Comparison of ENCODE assay signal across 9 cellular contexts in the genomic region with DNA sequence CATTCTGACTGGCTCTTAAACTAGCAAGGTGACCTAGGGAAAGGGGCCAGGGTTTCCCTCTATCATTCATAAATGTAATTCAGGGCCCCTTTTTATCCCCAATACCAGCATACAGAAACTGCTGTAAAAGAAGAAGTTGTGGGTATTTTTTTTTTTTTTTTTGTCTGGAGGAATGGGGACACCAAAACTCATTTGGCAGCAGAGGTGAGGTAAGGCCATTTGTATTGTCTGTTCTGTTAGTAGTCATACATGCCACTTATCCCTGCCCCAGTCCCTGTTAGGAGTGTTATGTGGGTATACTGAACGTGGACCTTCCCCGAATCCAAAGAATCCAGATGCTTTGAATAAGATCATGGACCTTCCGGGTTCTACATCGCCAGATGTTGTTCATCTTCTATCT. TPM values are rescaled to one million over a fixed set of nuclear protein-coding genes. Genes with fewer than 3 reads are reported as not detected.
A peak's percentile ranks its signal among the peaks of the same experiment; 100 is the strongest.
DNase-seq lines count a peak whose midpoint lies in the region; ATAC-seq, FAIRE-seq and TF ChIP-seq lines count a peak whose summit lies in the region.
"Had no signal": no experiment of that assay in that cellular context is flagged by ENCODE, and none has a peak within 500 bp of the region (broad histone marks: within the 10 kb centered on the region; RNA-seq: fewer than 3 reads in every experiment).

No MANE protein-coding gene starts in this region.

- no peaks in the 10 kb centered on the region for H3K9me2 ChIP-seq in PC-3 (replicated peaks; ENCODE audit: low read length)

- H3K27ac ChIP-seq in PC-3 (ENCODE audit: low read length) (no peak overlapping the region), epithelial cell of prostate (peak overlapping the region; percentile 95), rectal smooth muscle tissue (ENCODE audit: low read depth, low read length) (peak overlapping the region; percentile 95)

- H3K9ac ChIP-seq in PC-3 (ENCODE audit: low read length) = peak overlapping the region; percentile 100
- H3K9ac ChIP-seq in rectal smooth muscle tissue (ENCODE audit: low read length) = no peak overlapping the region

- intact Hi-C loops in PC-3 (cut with micrococcal nuclease) = no loop called here

- H4K20me1 ChIP-seq in PC-3 (ENCODE audit: low read length) = peaks cover 38% of the 10 kb centered on the region

- H3K4me1 ChIP-seq in PC-3 (ENCODE audit: insufficient read depth, low read length) (peaks cover 44% of the 10 kb centered on the region), rectal smooth muscle tissue (ENCODE audit: control insufficient read depth, insufficient read depth, low read length) (peaks cover 40% of the 10 kb centered on the region)

- DNase-seq in GM12891 (ENCODE audit: insufficient read length, low spot score) (no peak), PC-3 (no peak), epithelial cell of prostate (ENCODE audit: low read depth, low spot score) (no peak), RCC 7860 (ENCODE audit: low spot score) (no peak)
- DNase-seq in stimulated activated CD4-positive, alpha-beta T cell treated with anti-CD3 and anti-CD28 coated beads, Interleukin-1b, Interleukin-23, amount 100 ng/mL, for 48 hours = no peak
- DNase-seq: activated gamma-delta T cell had no signal

- TF ChIP-seq CTCF in PC-3 (conservative IDR thresholded peaks at IDR 0.05; ENCODE audit: low read depth, low read length) = no peak

- H3K4me2 ChIP-seq in PC-3 (ENCODE audit: low read length) = peak overlapping the region; percentile 100

- peaks cover 92% of the 10 kb centered on the region for H3K79me2 ChIP-seq in PC-3 (ENCODE audit: low read length)

- no peaks in the 10 kb centered on the region for H3K9me3 ChIP-seq in PC-3 (ENCODE audit: low read length)

- H3F3A ChIP-seq in PC-3 (ENCODE audit: low read length, unreplicated experiment) = no peaks in the 10 kb centered on the region

- CTCF ChIA-PET in PC-3 (lab: Charles Lee) = no interaction called here

- FAIRE-seq in GM12891 (lab: Jason Lieb, UNC) (no peak), RCC 7860 (lab: Jason Lieb, UNC) (no peak)

- POLR2A ChIA-PET in PC-3 (lab: Charles Lee; ENCODE audit: unreplicated experiment) = no interaction called here

- TF ChIP-seq POLR2A in GM12891 (IDR thresholded peaks at IDR 0.05; ENCODE audit: low read depth, low read length) = no peak; the same call in 1 of the 2 replicates

- H3K27me3 ChIP-seq in PC-3 (ENCODE audit: low read length) (no peaks in the 10 kb centered on the region), rectal smooth muscle tissue (ENCODE audit: control insufficient read depth, insufficient read depth, low read length) (no peaks in the 10 kb centered on the region)

- BruUV-seq in PC-3 (replicated peaks; lab: Mats Ljungman, UMichigan) = no TSS peak

- H3K36me3 ChIP-seq in PC-3 (ENCODE audit: low read depth, low read length) = peaks cover 3% of the 10 kb centered on the region; the same call in 1 of the 2 replicates
- no peaks in the 10 kb centered on the region for H3K36me3 ChIP-seq in rectal smooth muscle tissue (ENCODE audit: control insufficient read depth, insufficient read depth, low read length)

- no peak for ATAC-seq in PC-3
- no peak for ATAC-seq in GM18858 (IDR thresholded peaks at IDR 0.05; ENCODE audit: unreplicated experiment)
- no peak for ATAC-seq in GM21526 (IDR thresholded peaks at IDR 0.05; ENCODE audit: low FRiP score, unreplicated experiment)

- no peak overlapping the region for H2AFZ ChIP-seq in PC-3 (ENCODE audit: low read length)

- H3K4me3 ChIP-seq in PC-3 (ENCODE audit: low read length) (peak overlapping the region; percentile 98), rectal smooth muscle tissue (ENCODE audit: low read length) (peak overlapping the region; percentile 97)

TF ChIP-seq in GM12891, 5 proteins besides CTCF, POLR2A, EP300 and RAD21:
- TF ChIP-seq POU2F2 (IDR thresholded peaks at IDR 0.05; ENCODE audit: low read depth, low read length) (no peak), SPI1 (IDR thresholded peaks at IDR 0.05; ENCODE audit: low read depth, low read length) (no peak), TAF1 (IDR thresholded peaks at IDR 0.05; ENCODE audit: low read depth, low read length) (no peak), POLR2AphosphoS5 (IDR thresholded peaks at IDR 0.05; ENCODE audit: low read depth, low read length) (0 out of 2 replicates have a peak, but pooled peaks have one; percentile 8), PAX5 (IDR thresholded peaks at IDR 0.05; ENCODE audit: insufficient read depth, low read length, severe bottlenecking) (no peak)

RNA-seq across cellular contexts. Expression of a gene that starts 1.7 kb away (rescaled TPM):
- polyA plus RNA-seq in GM12891 (2012; ENCODE audit: low read depth, missing spikeins) = 190 TPM
- total RNA-seq in PC-3 (2014; rRNA removed) = 185 and 207 TPM in 2 replicates

RNA-seq across cellular contexts. Expression of a gene that starts 1.9 kb away (rescaled TPM):
- polyA plus RNA-seq in GM12891 (2012; ENCODE audit: low read depth, missing spikeins) = 212 TPM
- 410 and 505 TPM in 2 replicates for total RNA-seq in PC-3 (2014; rRNA removed)

RNA-seq across cellular contexts. Expression of a gene that starts 38.7 kb away (rescaled TPM):
- polyA plus RNA-seq in GM12891 (2012; ENCODE audit: low read depth, missing spikeins) = 13.1 TPM
- total RNA-seq in PC-3 (2014; rRNA removed) = 24.5 and 29.9 TPM in 2 replicates
